In the genomic region with DNA sequence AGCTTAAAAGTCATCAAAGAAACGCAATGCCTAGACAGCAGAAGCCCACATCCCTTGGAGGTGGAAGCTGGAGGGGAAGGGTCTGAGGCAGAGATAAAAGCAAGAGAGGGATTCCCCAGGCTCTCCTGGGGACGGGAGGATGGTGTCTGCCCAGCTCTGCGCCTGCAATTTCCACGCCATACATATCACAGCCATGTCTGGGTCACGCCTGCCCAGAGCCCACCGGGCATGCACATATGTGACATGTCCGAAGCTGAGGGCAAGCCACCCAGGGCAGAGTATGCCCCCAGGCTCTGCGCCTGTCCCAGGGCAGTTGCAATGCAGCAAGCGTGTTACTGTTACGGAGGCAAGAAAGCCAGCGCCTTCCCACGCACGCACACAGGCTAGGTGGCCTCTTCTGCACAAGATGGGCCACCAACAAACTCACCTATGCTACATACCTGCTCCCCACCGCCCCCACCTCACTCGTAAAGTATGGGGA, we compare ENCODE assay signal across 11 cellular contexts. TPM values are rescaled to one million over a fixed set of nuclear protein-coding genes. Genes with fewer than 3 reads are reported as not detected.
A peak's percentile ranks its signal among the peaks of the same experiment; 100 is the strongest.
DNase-seq lines count a peak whose midpoint lies in the region; ATAC-seq and TF ChIP-seq lines count a peak whose summit lies in the region.
"Had no signal": no experiment of that assay in that cellular context is flagged by ENCODE, and none has a peak within 500 bp of the region (broad histone marks: within the 10 kb centered on the region; RNA-seq: fewer than 3 reads in every experiment).

No MANE protein-coding gene starts in this region.

- TF ChIP-seq POLR2A in upper lobe of left lung (IDR thresholded peaks at IDR 0.05), result no peak

- CTCF ChIA-PET in OCI-LY7 (lab: Charles Lee; ENCODE audit: unreplicated experiment), result no interaction called here

- H3K4me1 ChIP-seq in neuron (ENCODE audit: insufficient read depth, low read length), result peaks cover 2% of the 10 kb centered on the region
- peaks cover 0 to 4% (median 0%) of the 10 kb centered on the region in 4 donors for H3K4me1 ChIP-seq in upper lobe of left lung
- H3K4me1 ChIP-seq in OCI-LY7 (ENCODE audit: insufficient read depth, low read length, poor library complexity, severe bottlenecking), result no peaks in the 10 kb centered on the region

- WGBS in upper lobe of left lung, 2 donors, result 33% methylated on average over 15 of the region's 15 CpGs; no CpG with 5 or more reads in 1 of the 2 donors

- no peak overlapping the region for H3K27ac ChIP-seq in upper lobe of left lung
- H3K27ac ChIP-seq in OCI-LY7 (ENCODE audit: low read depth, low read length, poor library complexity, severe bottlenecking), result no peak overlapping the region
- H3K27ac ChIP-seq: 22Rv1 had no signal

- no peaks in the 10 kb centered on the region for H3K27me3 ChIP-seq in neuron (ENCODE audit: insufficient read depth, low read length)
- H3K27me3 ChIP-seq in upper lobe of left lung, result peaks cover 0 to 7% (median 0%) of the 10 kb centered on the region in 4 donors

- H3K36me3 ChIP-seq in neuron (ENCODE audit: insufficient read depth, low read length) (no peaks in the 10 kb centered on the region), upper lobe of left lung (no peaks in the 10 kb centered on the region), OCI-LY7 (ENCODE audit: insufficient read depth, low read length) (no peaks in the 10 kb centered on the region)

- peak; percentile 10 to 30 for ATAC-seq in left cardiac atrium
- ATAC-seq in upper lobe of left lung (ENCODE audit: low FRiP score in 2 of 2), result peak in 1 of 2 donors; percentile 43
- ATAC-seq in HG02870 (IDR thresholded peaks at IDR 0.05; ENCODE audit: unreplicated experiment), result no peak

- H3K9me3 ChIP-seq in neuron (ENCODE audit: low read length) (no peaks in the 10 kb centered on the region), upper lobe of left lung (peaks cover 0 to 3% (median 0%) of the 10 kb centered on the region in 4 donors), OCI-LY7 (ENCODE audit: low read length) (no peaks in the 10 kb centered on the region)

- TF ChIP-seq CTCF in upper lobe of left lung (IDR thresholded peaks at IDR 0.05) (no peak), OCI-LY7 (conservative IDR thresholded peaks at IDR 0.05; ENCODE audit: low read length) (no peak)

- no peak overlapping the region for H2AFZ ChIP-seq in neuron (ENCODE audit: low read depth, low read length)
- H2AFZ ChIP-seq in OCI-LY7 (ENCODE audit: low read length), result no peak overlapping the region

- intact Hi-C loops in left cardiac atrium (cut with DNase I) (no loop called here), OCI-LY7 (cut with micrococcal nuclease; ENCODE audit: unreplicated experiment) (no loop called here)

- no peak overlapping the region for H3K4me2 ChIP-seq in OCI-LY7 (ENCODE audit: low read length)

- BruUV-seq in OCI-LY7 (replicated peaks; lab: Mats Ljungman, UMichigan), result no TSS peak

- POLR2A ChIA-PET in OCI-LY7 (lab: Charles Lee), result interaction anchor here (0.6 kb wide), 1 partner anchor 206 kb away, joined by 6 read pairs; no protein-coding TSS in a partner anchor

- TF ChIP-seq EP300 in upper lobe of left lung (IDR thresholded peaks at IDR 0.05), result no peak

- H3K9me2 ChIP-seq in OCI-LY7 (ENCODE audit: insufficient read depth, low read length), result no peaks in the 10 kb centered on the region

- H3K4me3 ChIP-seq in neuron (ENCODE audit: low read length) (peak overlapping the region; percentile 59), upper lobe of left lung (peak overlapping the region in 3 of 4 donors; percentile 33 to 47 (median 44)), OCI-LY7 (ENCODE audit: low read depth, low read length, poor library complexity, severe bottlenecking) (no peak overlapping the region)

- peak; percentile 61 to 73 for DNase-seq in NCI-H526 (lab: John Stamatoyannopoulos, UW)
- DNase-seq in NCI-H526 treated with DMSO at 0.1 percent for 48 hours (lab: John Stamatoyannopoulos, UW), result no peak
- no peak for DNase-seq in left cardiac atrium
- peak in 1 of 2 donors; percentile 20 for DNase-seq in upper lobe of left lung
- no peak for DNase-seq in LoVo (ENCODE audit: low spot score)
- DNase-seq in OCI-LY7 (ENCODE audit: low spot score), result no peak
- DNase-seq: activated naive CD4-positive, alpha-beta T cell treated with Interleukin-2 at 50 U/mL for 16 hours; GF-D8 had no signal

- no peaks in the 10 kb centered on the region for H3K79me2 ChIP-seq in OCI-LY7 (ENCODE audit: insufficient read depth, low read depth, low read length)

- H4K20me1 ChIP-seq in OCI-LY7 (ENCODE audit: insufficient read depth, low read length), result no peaks in the 10 kb centered on the region

RNA-seq across cellular contexts. Expression of a gene that starts 1.2 kb away (rescaled TPM):
- total RNA-seq in left cardiac atrium (1 to 10 TPM; 2.4 to 4.3 TPM), upper lobe of left lung (1 to 10 TPM in 5 of 6 donors, under 1 TPM in 1; 0.22 to 2.5 (median 1.6) TPM), OCI-LY7 (2022) (not detected in 2 replicates)
- total RNA-seq in OCI-LY7 (2014; rRNA removed; shearing (Covaris generic)), result not detected in 2 replicates

Comparison
In these comparisons a context has a peak if more than half of its experiments do, and no peak if none do; other contexts are left out.
1. DNase-seq: peak in NCI-H526 (2 of 2); none in NCI-H526 treated with DMSO at 0.1 percent for 48 hours (single experiment), left cardiac atrium (single experiment), LoVo (single experiment) and OCI-LY7 (single experiment).